ENCODE assay signal across 29 cellular contexts in the genomic region with DNA sequence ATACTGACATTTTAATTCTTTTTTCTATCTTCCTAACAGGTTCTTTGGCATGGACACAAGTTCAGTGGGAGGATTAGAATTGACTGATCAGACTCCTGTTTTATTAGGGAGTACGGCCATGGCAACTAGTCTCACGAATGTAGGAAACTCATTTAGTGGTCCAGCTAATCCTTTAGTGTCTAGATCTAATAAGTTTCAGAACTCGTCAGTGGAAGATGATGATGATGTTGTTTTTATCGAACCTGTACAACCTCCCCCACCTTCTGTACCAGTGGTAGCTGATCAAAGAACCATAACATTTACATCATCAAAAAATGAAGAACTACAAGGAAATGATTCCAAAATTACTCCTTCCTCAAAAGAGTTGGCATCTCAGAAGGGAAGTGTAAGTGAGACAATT.
"Had no signal": no experiment of that assay in that cellular context is flagged by ENCODE, and none has a peak within 500 bp of the region (broad histone marks: within the 10 kb centered on the region; RNA-seq: fewer than 3 reads in every experiment).

No MANE protein-coding gene starts in this region.

- H3K4me3 Mint-ChIP-seq: dendritic cell treated with granulocyte-macrophage colony-stimulating factor and Interleukin-4, amounts not matched to agents 40 ng/mL and 50 ng/mL, for 4 days; endodermal cell; memory B cell; naive B cell; natural killer cell treated with Interleukin-12 subunit alpha and Interleukin-12 subunit beta and Interleukin-15 and Interleukin-18, amount 100 ng/mL, for 72 hours; neural crest cell; stimulated activated naive CD8-positive, alpha-beta T cell treated with anti-CD3 and anti-CD28 coated beads, Interleukin-15, amount 100 ng/mL, for 72 hours had no signal

- H3K27ac ChIP-seq: epithelial cell of prostate, gastrocnemius medialis, heart left ventricle, hepatocyte, neutrophil, parathyroid adenoma, right lobe of liver, thyroid gland, vagina had no signal

- H3K27ac Mint-ChIP-seq: dendritic cell treated with granulocyte-macrophage colony-stimulating factor and Interleukin-4, amounts not matched to agents 40 ng/mL and 50 ng/mL, for 4 days; endodermal cell; memory B cell; natural killer cell treated with Interleukin-12 subunit alpha and Interleukin-12 subunit beta and Interleukin-15 and Interleukin-18, amount 100 ng/mL, for 72 hours had no signal

- H3K27me3 ChIP-seq: gastrocnemius medialis, heart left ventricle, hepatocyte, neutrophil, right lobe of liver, thyroid gland, vagina had no signal

- H3K9me3 ChIP-seq: gastrocnemius medialis, heart left ventricle, mucosa of descending colon, neutrophil, right lobe of liver, thyroid gland, vagina had no signal

- H3K27me3 Mint-ChIP-seq: dendritic cell treated with granulocyte-macrophage colony-stimulating factor and Interleukin-4, amounts not matched to agents 40 ng/mL and 50 ng/mL, for 4 days; memory B cell; naive B cell; natural killer cell treated with Interleukin-12 subunit alpha and Interleukin-12 subunit beta and Interleukin-15 and Interleukin-18, amount 100 ng/mL, for 72 hours; progenitor cell of endocrine pancreas; stimulated activated naive CD8-positive, alpha-beta T cell treated with anti-CD3 and anti-CD28 coated beads, Interleukin-15, amount 100 ng/mL, for 72 hours had no signal

- DNase-seq: effector CD8-positive, alpha-beta T cell; endodermal cell; foreskin fibroblast; gastrocnemius medialis; heart left ventricle; kidney; mucosa of descending colon; naive B cell; right lobe of liver; small intestine; stimulated activated CD4-positive, alpha-beta T cell treated with anti-CD3 and anti-CD28 coated beads, Interleukin-15, amount 100 ng/mL, for 24 hours; stimulated activated CD4-positive, alpha-beta T cell treated with anti-CD3 and anti-CD28 coated beads, Interleukin-4, amount 100 ng/mL, for 1 hour; stimulated activated CD8-positive, alpha-beta memory T cell treated with anti-CD3 and anti-CD28 coated beads, Interleukin-4, amount 100 ng/mL, for 48 hours; stimulated activated naive CD4-positive, alpha-beta T cell; stimulated activated naive CD8-positive, alpha-beta T cell treated with anti-CD3 and anti-CD28 coated beads, Interleukin-15, amount 100 ng/mL, for 72 hours; thyroid gland; trophoblast cell had no signal

- H3K9me3 Mint-ChIP-seq: dendritic cell treated with granulocyte-macrophage colony-stimulating factor and Interleukin-4, amounts not matched to agents 40 ng/mL and 50 ng/mL, for 4 days; endodermal cell; memory B cell; naive B cell; natural killer cell treated with Interleukin-12 subunit alpha and Interleukin-12 subunit beta and Interleukin-15 and Interleukin-18, amount 100 ng/mL, for 72 hours; neural crest cell; stimulated activated naive CD8-positive, alpha-beta T cell treated with anti-CD3 and anti-CD28 coated beads, Interleukin-15, amount 100 ng/mL, for 72 hours had no signal

- ATAC-seq: esophagus mucosa; gastrocnemius medialis; heart left ventricle; left lobe of liver; mucosa of descending colon; natural killer cell treated with Interleukin-12 subunit alpha and Interleukin-12 subunit beta and Interleukin-15 and Interleukin-18, amount 100 ng/mL, for 72 hours; right lobe of liver; stimulated activated naive CD8-positive, alpha-beta T cell treated with anti-CD3 and anti-CD28 coated beads, Interleukin-15, amount 100 ng/mL, for 72 hours had no signal
